17 cellular contexts compared by ENCODE assay signal in the genomic region with DNA sequence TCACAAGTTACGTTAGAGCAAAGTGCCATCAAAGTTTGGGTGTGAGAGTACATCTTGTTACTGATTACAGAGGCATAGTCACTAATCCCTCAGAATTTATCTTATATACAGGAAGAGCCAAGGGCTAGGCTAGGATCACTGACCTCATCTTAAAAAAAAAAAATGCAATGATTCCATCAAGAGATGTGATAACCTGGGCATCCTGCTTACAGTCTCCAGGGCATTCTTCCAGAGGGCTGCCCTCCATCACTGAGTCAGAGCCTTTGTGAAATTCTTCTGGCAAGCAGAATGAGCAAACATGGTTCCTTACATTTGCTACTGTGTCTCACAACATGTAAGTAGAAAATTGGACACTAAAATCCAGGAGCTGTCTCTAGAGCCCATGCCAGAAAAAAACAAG.
DNase-seq lines count a peak whose midpoint lies in the region; ATAC-seq, FAIRE-seq and TF ChIP-seq lines count a peak whose summit lies in the region.
"Had no signal": no experiment of that assay in that cellular context is flagged by ENCODE, and none has a peak within 500 bp of the region (broad histone marks: within the 10 kb centered on the region; RNA-seq: fewer than 3 reads in every experiment).

No MANE protein-coding gene starts in this region.

- H3K4me3 Mint-ChIP-seq in osteocyte (ENCODE audit: unreplicated experiment) = no peak overlapping the region
- H3K4me3 Mint-ChIP-seq: CD8-positive, alpha-beta T cell; stimulated activated naive CD8-positive, alpha-beta T cell treated with anti-CD3 and anti-CD28 coated beads, Interleukin-15, Interleukin-2, amounts not matched to agents 100 ng/mL and 50 ng/mL, for 24 hours had no signal

- no peak overlapping the region for H3K27ac Mint-ChIP-seq in osteocyte (ENCODE audit: unreplicated experiment)
- H3K27ac Mint-ChIP-seq: CD8-positive, alpha-beta T cell; stimulated activated naive CD8-positive, alpha-beta T cell treated with anti-CD3 and anti-CD28 coated beads, Interleukin-15, Interleukin-2, amounts not matched to agents 100 ng/mL and 50 ng/mL, for 24 hours had no signal

- H3K4me1 Mint-ChIP-seq in osteocyte (ENCODE audit: unreplicated experiment) = peaks cover 7% of the 10 kb centered on the region

- no peaks in the 10 kb centered on the region for H3K27me3 Mint-ChIP-seq in osteocyte (ENCODE audit: unreplicated experiment)
- H3K27me3 Mint-ChIP-seq: stimulated activated naive CD8-positive, alpha-beta T cell treated with anti-CD3 and anti-CD28 coated beads, Interleukin-15, Interleukin-2, amounts not matched to agents 100 ng/mL and 50 ng/mL, for 24 hours had no signal

- intact Hi-C loops in left ventricle myocardium superior (cut with micrococcal nuclease) = no loop called here

- TF ChIP-seq CTCF in osteocyte (IDR thresholded peaks at IDR 0.05) = no peak

- DNase-seq in EH (ENCODE audit: low read depth) = peak; percentile 69
- peak; percentile 81 for DNase-seq in RCC 7860 (ENCODE audit: low spot score)
- peak; percentile 51 for DNase-seq in epithelial cell of prostate (ENCODE audit: low read depth, low spot score)
- DNase-seq in non-pigmented ciliary epithelial cell (ENCODE audit: low read depth) = peak; percentile 23
- no peak for DNase-seq in NCI-H82 treated with DMSO at 0.1 percent for 48 hours (lab: John Stamatoyannopoulos, UW; ENCODE audit: unreplicated experiment)
- DNase-seq in epidermal melanocyte (ENCODE audit: insufficient read length, low spot score) = no peak
- DNase-seq in left ventricle myocardium superior = no peak
- no peak for DNase-seq in osteocyte (ENCODE audit: extremely low spot score, unreplicated experiment)
- DNase-seq: activated CD8-positive, alpha-beta memory T cell treated with anti-CD3 and anti-CD28 coated beads for 24 hours; activated naive CD4-positive, alpha-beta T cell treated with Interleukin-2 at 50 U/mL for 16 hours; CD8-positive, alpha-beta T cell; midbrain; NCI-H1092; NCI-H510A; psoas muscle; T-helper 9 cell had no signal

- peak; percentile 92 for FAIRE-seq in RCC 7860 (lab: Jason Lieb, UNC)

- H3K27ac ChIP-seq in epithelial cell of prostate = peak overlapping the region; percentile 27
- H3K27ac ChIP-seq: psoas muscle had no signal

- H3K36me3 Mint-ChIP-seq in osteocyte (ENCODE audit: unreplicated experiment) = peaks cover 23% of the 10 kb centered on the region

- no peak for ATAC-seq in left ventricle myocardium superior
- ATAC-seq: CD8-positive, alpha-beta T cell; psoas muscle had no signal

- peaks cover 39% of the 10 kb centered on the region for H3K9me3 Mint-ChIP-seq in osteocyte (ENCODE audit: unreplicated experiment)

Comparison
In these comparisons a context has a peak if more than half of its experiments do, and no peak if none do; other contexts are left out.
1. DNase-seq: peak in EH (single experiment), RCC 7860 (single experiment), epithelial cell of prostate (single experiment) and non-pigmented ciliary epithelial cell (single experiment); none in NCI-H82 treated with DMSO at 0.1 percent for 48 hours (single experiment), epidermal melanocyte (single experiment), left ventricle myocardium superior (single experiment) and osteocyte (single experiment).